22 cellular contexts compared by ENCODE assay signal in genomic region chr3:21830541-21830940, GRCh38.
"Had no signal": no experiment of that assay in that cellular context is flagged by ENCODE, and none has a peak within 500 bp of the region (broad histone marks: within the 10 kb centered on the region; RNA-seq: fewer than 3 reads in every experiment).

No MANE protein-coding gene starts in this region.

- H3K27me3 ChIP-seq: SJSA1 had no signal

- H3K9ac ChIP-seq: KMS-11 had no signal

- DNase-seq: NCI-H1092, NCI-H1105 treated with DMSO at 0.1 percent for 48 hours, NCI-H1417 treated with DMSO at 0.1 percent for 48 hours, NCI-H146, NCI-H187, NCI-H2029, NCI-H2081 treated with DMSO at 0.1 percent for 48 hours, NCI-H2171, NCI-H226, NCI-H446, NCI-H510A, NCI-H524 treated with DMSO at 0.1 percent for 48 hours, NCI-H69, NCI-H774, Right ventricle myocardium superior, RPMI8226, SIG-M5 had no signal

- H3K4me2 ChIP-seq: KMS-11 had no signal

- ATAC-seq: HepG2, K562, SK-N-SH treated with all-trans-retinoic acid at 6 μM for 48 hours had no signal

- H3K36me3 ChIP-seq: SJSA1 had no signal

- H3K9me3 ChIP-seq: SJSA1 had no signal

- H3K27ac ChIP-seq: KMS-11, SJSA1 had no signal

- H3K4me3 ChIP-seq: K562, SJSA1 had no signal

- H3K4me1 ChIP-seq: SJSA1 had no signal
